ENCODE assay signal across 8 cellular contexts in genomic region chr2:240564571-240565266, GRCh38. TPM values are rescaled to one million over a fixed set of nuclear protein-coding genes. Genes with fewer than 3 reads are reported as not detected.
DNase-seq lines count a peak whose midpoint lies in the region; ATAC-seq and TF ChIP-seq lines count a peak whose summit lies in the region.

No MANE protein-coding gene starts in this region.

- H3K27me3 Mint-ChIP-seq in activated T-helper 2 cell treated with anti-CD3 and anti-CD28 coated beads, Interferon-gamma antibody, Interleukin-2, Interleukin-4, amounts not matched to agents 10 μg/mL and 5 μg/mL and 100 μg/mL, durations not matched to agents 14 hours and 24 hours and 36 hours (ENCODE audit: low read depth) = no peaks in the 10 kb centered on the region

- 71 to 76% methylated on average over 9 of the region's 9 CpGs for WGBS in lung, 2 donors

- peak overlapping the region; percentile 44 to 95 (median 60); a peak in 18 of 20 replicates for H3K4me3 ChIP-seq in BLaER1 treated with 17β-estradiol and CSF1 and Interleukin-3, amounts not matched to agents 10 nM and 100 nM
- H3K4me3 ChIP-seq in Jurkat, Clone E6-1 (ENCODE audit: low read length) = peak overlapping the region; percentile 57
- H3K4me3 ChIP-seq in lung = no peak overlapping the region

- no peak for TF ChIP-seq CTCF in lung (IDR thresholded peaks at IDR 0.05; ENCODE audit: control extremely low read depth, extremely low read depth)

- no peak for ATAC-seq in lung (ENCODE audit: insufficient read depth, low FRiP score)
- ATAC-seq in HG02973 (IDR thresholded peaks at IDR 0.05; ENCODE audit: unreplicated experiment) = no peak

- peaks cover 65 to 75% (median 71%) of the 10 kb centered on the region in 10 experiments for H3K4me1 ChIP-seq in BLaER1 treated with 17β-estradiol and CSF1 and Interleukin-3, amounts not matched to agents 10 nM and 100 nM
- H3K4me1 ChIP-seq in lung (ENCODE audit: control insufficient read depth in 2 of 2, insufficient read depth in 2 of 2, low read length in 2 of 2) = peaks cover 3 to 27% of the 10 kb centered on the region in 2 donors

- H3K36me3 Mint-ChIP-seq in activated T-helper 2 cell treated with anti-CD3 and anti-CD28 coated beads, Interferon-gamma antibody, Interleukin-2, Interleukin-4, amounts not matched to agents 10 μg/mL and 5 μg/mL and 100 μg/mL, durations not matched to agents 14 hours and 24 hours and 36 hours (ENCODE audit: low read depth) = peaks cover 45% of the 10 kb centered on the region

- H3K4me3 Mint-ChIP-seq in activated T-helper 2 cell treated with anti-CD3 and anti-CD28 coated beads, Interferon-gamma antibody, Interleukin-2, Interleukin-4, amounts not matched to agents 10 μg/mL and 5 μg/mL and 100 μg/mL, durations not matched to agents 14 hours and 24 hours and 36 hours (ENCODE audit: low read depth) = peak overlapping the region; percentile 94

- H3K9me3 Mint-ChIP-seq in activated T-helper 2 cell treated with anti-CD3 and anti-CD28 coated beads, Interferon-gamma antibody, Interleukin-2, Interleukin-4, amounts not matched to agents 10 μg/mL and 5 μg/mL and 100 μg/mL, durations not matched to agents 14 hours and 24 hours and 36 hours = no peaks in the 10 kb centered on the region

- H3K27me3 ChIP-seq in BLaER1 treated with 17β-estradiol and CSF1 and Interleukin-3, amounts not matched to agents 10 nM and 100 nM = no peaks in the 10 kb centered on the region
- H3K27me3 ChIP-seq in lung (ENCODE audit: control insufficient read depth, insufficient read depth) = no peaks in the 10 kb centered on the region

- peaks cover 57% of the 10 kb centered on the region for H3K4me1 Mint-ChIP-seq in activated T-helper 2 cell treated with anti-CD3 and anti-CD28 coated beads, Interferon-gamma antibody, Interleukin-2, Interleukin-4, amounts not matched to agents 10 μg/mL and 5 μg/mL and 100 μg/mL, durations not matched to agents 14 hours and 24 hours and 36 hours (ENCODE audit: low read depth)

- H3K27ac Mint-ChIP-seq in activated T-helper 2 cell treated with anti-CD3 and anti-CD28 coated beads, Interferon-gamma antibody, Interleukin-2, Interleukin-4, amounts not matched to agents 10 μg/mL and 5 μg/mL and 100 μg/mL, durations not matched to agents 14 hours and 24 hours and 36 hours = peak overlapping the region; percentile 97

- peak overlapping the region; percentile 3 to 100 (median 98); a peak in 21 of 22 replicates for H3K27ac ChIP-seq in BLaER1 treated with 17β-estradiol and CSF1 and Interleukin-3, amounts not matched to agents 10 nM and 100 nM
- H3K27ac ChIP-seq in lung (ENCODE audit: low read depth in 1 of 2, low read length in 1 of 2) = peak overlapping the region in 1 of 2 donors; percentile 85

- DNase-seq in Jurkat, Clone E6-1 (ENCODE audit: low read depth, low spot score) = no peak
- peak; percentile 18 for DNase-seq in activated T-helper 2 cell treated with anti-CD3 and anti-CD28 coated beads, Interferon-gamma antibody, Interleukin-2, Interleukin-4, amounts not matched to agents 10 μg/mL and 5 μg/mL and 100 μg/mL, durations not matched to agents 14 hours and 24 hours and 36 hours (ENCODE audit: low spot score)
- DNase-seq in lung (ENCODE audit: low spot score) (peak; percentile 28), NCI-H1436 treated with DMSO at 0.1 percent for 48 hours (lab: John Stamatoyannopoulos, UW) (no peak), NCI-H146 treated with DMSO at 0.1 percent for 48 hours (lab: John Stamatoyannopoulos, UW; ENCODE audit: unreplicated experiment) (no peak), NCI-H446 treated with DMSO at 0.1 percent for 48 hours (lab: John Stamatoyannopoulos, UW) (no peak)

- H3K9ac ChIP-seq in BLaER1 treated with 17β-estradiol and CSF1 and Interleukin-3, amounts not matched to agents 10 nM and 100 nM = peak overlapping the region in 10 of 11 experiments; percentile 76 to 100 (median 88); a peak in 20 of 22 replicates

- peaks cover 6 to 21% (median 9%) of the 10 kb centered on the region in 11 experiments; a peak in 18 of 22 replicates for H4K20me1 ChIP-seq in BLaER1 treated with 17β-estradiol and CSF1 and Interleukin-3, amounts not matched to agents 10 nM and 100 nM

- intact Hi-C loops in activated T-helper 2 cell treated with anti-CD3 and anti-CD28 coated beads, Interferon-gamma antibody, Interleukin-2, Interleukin-4, amounts not matched to agents 10 μg/mL and 5 μg/mL and 100 μg/mL, durations not matched to agents 14 hours and 24 hours and 36 hours (cut with micrococcal nuclease) = loop anchor here (1.0 to 10.0 kb wide), 4 partner anchors 22 to 653 kb away; partner anchors contain the start of genes CAPN10, GPR35 and PPP1R7

- peaks cover 0 to 14% (median 11%) of the 10 kb centered on the region in 11 experiments; a peak in 12 of 22 replicates for H3K36me3 ChIP-seq in BLaER1 treated with 17β-estradiol and CSF1 and Interleukin-3, amounts not matched to agents 10 nM and 100 nM
- H3K36me3 ChIP-seq in lung (ENCODE audit: control insufficient read depth in 2 of 2, insufficient read depth in 2 of 2, low read length in 2 of 2) = no peaks in the 10 kb centered on the region

- H3K9me3 ChIP-seq in BLaER1 treated with 17β-estradiol and CSF1 and Interleukin-3, amounts not matched to agents 10 nM and 100 nM (replicated peaks in 1 of 11) = no peaks in the 10 kb centered on the region
- H3K9me3 ChIP-seq in lung (ENCODE audit: control insufficient read depth in 2 of 2, insufficient read depth in 1 of 2, low read length in 1 of 2) = no peaks in the 10 kb centered on the region

- H3K4me2 ChIP-seq in BLaER1 treated with 17β-estradiol and CSF1 and Interleukin-3, amounts not matched to agents 10 nM and 100 nM = peak overlapping the region; percentile 90 to 100 (median 97)

RNA-seq across cellular contexts. Expression of gene RNPEPL1, which starts 3.6 kb away (rescaled TPM):
- 53.4 TPM for polyA plus RNA-seq in Jurkat, Clone E6-1 (2012; ENCODE audit: insufficient read depth, insufficient read length)
- 67.3 and 71.3 TPM in 2 replicates for total RNA-seq in activated T-helper 2 cell treated with anti-CD3 and anti-CD28 coated beads, Interferon-gamma antibody, Interleukin-2, Interleukin-4, amounts not matched to agents 10 μg/mL and 5 μg/mL and 100 μg/mL, durations not matched to agents 14 hours and 24 hours and 36 hours
- 10 to 100 TPM; 24.5 to 94.8 TPM for total RNA-seq in lung
- 100 to 1,000 TPM in 1 of 2 donors, 10 to 100 TPM in 1; 81.6 to 235 TPM for polyA plus RNA-seq in lung

RNA-seq across cellular contexts. Expression of gene DUSP28, which starts 4.6 kb away (rescaled TPM):
- polyA plus RNA-seq in Jurkat, Clone E6-1 (2012; ENCODE audit: insufficient read depth, insufficient read length) = 8.4 TPM
- total RNA-seq in activated T-helper 2 cell treated with anti-CD3 and anti-CD28 coated beads, Interferon-gamma antibody, Interleukin-2, Interleukin-4, amounts not matched to agents 10 μg/mL and 5 μg/mL and 100 μg/mL, durations not matched to agents 14 hours and 24 hours and 36 hours = 4.8 and 6.5 TPM in 2 replicates
- 1 to 10 TPM; 2.8 to 7.7 TPM for total RNA-seq in lung
- polyA plus RNA-seq in lung = 1 to 10 TPM; 4.4 to 5.9 TPM

RNA-seq across cellular contexts. Expression of gene ANKMY1, which starts 6.9 kb away (rescaled TPM):
- 26.7 TPM for polyA plus RNA-seq in Jurkat, Clone E6-1 (2012; ENCODE audit: insufficient read depth, insufficient read length)
- total RNA-seq in activated T-helper 2 cell treated with anti-CD3 and anti-CD28 coated beads, Interferon-gamma antibody, Interleukin-2, Interleukin-4, amounts not matched to agents 10 μg/mL and 5 μg/mL and 100 μg/mL, durations not matched to agents 14 hours and 24 hours and 36 hours = 23.7 and 25.1 TPM in 2 replicates
- 10 to 100 TPM; 15.8 to 34.8 TPM for total RNA-seq in lung
- polyA plus RNA-seq in lung = 10 to 100 TPM in 1 of 2 donors, 1 to 10 TPM in 1; 9.3 to 13.9 TPM

RNA-seq across cellular contexts. Expression of gene CAPN10, which starts 21.8 kb away (rescaled TPM):
- polyA plus RNA-seq in Jurkat, Clone E6-1 (2012; ENCODE audit: insufficient read depth, insufficient read length) = 41.3 TPM
- 49.6 and 51.1 TPM in 2 replicates for total RNA-seq in activated T-helper 2 cell treated with anti-CD3 and anti-CD28 coated beads, Interferon-gamma antibody, Interleukin-2, Interleukin-4, amounts not matched to agents 10 μg/mL and 5 μg/mL and 100 μg/mL, durations not matched to agents 14 hours and 24 hours and 36 hours
- total RNA-seq in lung = 10 to 100 TPM; 28.2 to 42.9 TPM
- 10 to 100 TPM; 28.3 to 38.7 TPM for polyA plus RNA-seq in lung

Comparison
In these comparisons a context has a peak if more than half of its experiments do, and no peak if none do; other contexts are left out.
1. DNase-seq: peak in activated T-helper 2 cell treated with anti-CD3 and anti-CD28 coated beads, Interferon-gamma antibody, Interleukin-2, Interleukin-4, amounts not matched to agents 10 μg/mL and 5 μg/mL and 100 μg/mL, durations not matched to agents 14 hours and 24 hours and 36 hours (single experiment) and lung (single experiment); none in Jurkat, Clone E6-1 (single experiment), NCI-H1436 treated with DMSO at 0.1 percent for 48 hours (single experiment), NCI-H146 treated with DMSO at 0.1 percent for 48 hours (single experiment) and NCI-H446 treated with DMSO at 0.1 percent for 48 hours (single experiment).